In genomic region chr13:24253520-24254150, GRCh38 we compare ENCODE assay signal across 13 cellular contexts. TPM values are rescaled to one million over a fixed set of nuclear protein-coding genes. Genes with fewer than 3 reads are reported as not detected.
A peak's percentile ranks its signal among the peaks of the same experiment; 100 is the strongest.
DNase-seq lines count a peak whose midpoint lies in the region; ATAC-seq and TF ChIP-seq lines count a peak whose summit lies in the region.
"Had no signal": no experiment of that assay in that cellular context is flagged by ENCODE, and none has a peak within 500 bp of the region (broad histone marks: within the 10 kb centered on the region; RNA-seq: fewer than 3 reads in every experiment).

No MANE protein-coding gene starts in this region.

- H3K36me3 ChIP-seq in SJCRH30 (peaks cover 13% of the 10 kb centered on the region; the same call in 1 of the 2 replicates), tibial artery (peaks cover 0 to 16% (median 7%) of the 10 kb centered on the region in 3 donors)

- H3K4me1 ChIP-seq in SJCRH30 (0 out of 2 replicates have a peak, but pooled peaks cover 2% of the 10 kb centered on the region), tibial artery (no peaks in the 10 kb centered on the region)

- H3K9me3 ChIP-seq in AG04450 (ENCODE audit: control insufficient read depth, insufficient read depth, low read length): no peaks in the 10 kb centered on the region
- H3K9me3 ChIP-seq in SJCRH30 (replicated peaks): no peaks in the 10 kb centered on the region; the same call in 1 of the 2 replicates
- no peaks in the 10 kb centered on the region for H3K9me3 ChIP-seq in tibial artery

- TF ChIP-seq CTCF in AG04450 (IDR thresholded peaks at IDR 0.05; ENCODE audit: low read depth, low read length) (no peak), tibial artery (IDR thresholded peaks at IDR 0.05) (no peak)

- H3K9me3 Mint-ChIP-seq in activated naive CD4-positive, alpha-beta T cell treated with anti-CD3 and anti-CD28 coated beads, Interleukin-2, amount 50 U/mL, for 24 hours: no peaks in the 10 kb centered on the region
- no peaks in the 10 kb centered on the region for H3K9me3 Mint-ChIP-seq in naive B cell
- H3K9me3 Mint-ChIP-seq: brain had no signal

- H3K27ac ChIP-seq in AG04450 (ENCODE audit: low read depth, low read length): peak overlapping the region; percentile 73
- no peak overlapping the region for H3K27ac ChIP-seq in SJCRH30
- H3K27ac ChIP-seq in tibial artery: no peak overlapping the region

- ATAC-seq in HG02678 (IDR thresholded peaks at IDR 0.05; ENCODE audit: unreplicated experiment) (peak; percentile 6), naive B cell (ENCODE audit: low read depth in 2 of 2) (no peak), sciatic nerve (no peak)

- no peak overlapping the region for H3K4me3 ChIP-seq in AG04450 (ENCODE audit: low read depth, low read length)
- H3K4me3 ChIP-seq in SJCRH30: no peak overlapping the region
- H3K4me3 ChIP-seq in tibial artery: no peak overlapping the region

- peak overlapping the region; percentile 98 for H3K27ac Mint-ChIP-seq in activated naive CD4-positive, alpha-beta T cell treated with anti-CD3 and anti-CD28 coated beads, Interleukin-2, amount 50 U/mL, for 24 hours
- peak overlapping the region in 3 of 6 donors; percentile 46 to 56 (median 53) for H3K27ac Mint-ChIP-seq in naive B cell

- DNase-seq in AG04450 (ENCODE audit: low read depth, low spot score): no peak
- DNase-seq in naive B cell: no peak
- DNase-seq in SJCRH30: no peak
- no peak for DNase-seq in tibial artery
- DNase-seq in sciatic nerve (ENCODE audit: low spot score): no peak
- no peak for DNase-seq in HPDE6-E6E7 (ENCODE audit: extremely low spot score)
- DNase-seq: H7, left cardiac atrium, NCI-H1048 had no signal

- CTCF ChIA-PET in AG04450 (lab: Charles Lee): interaction anchor here (1.0 kb wide), 1 partner anchor 25 kb away, joined by 3 read pairs; no protein-coding TSS in a partner anchor

- H3K36me3 Mint-ChIP-seq in activated naive CD4-positive, alpha-beta T cell treated with anti-CD3 and anti-CD28 coated beads, Interleukin-2, amount 50 U/mL, for 24 hours: peaks cover 36% of the 10 kb centered on the region
- H3K36me3 Mint-ChIP-seq in naive B cell: no peaks in the 10 kb centered on the region

- H3K27me3 ChIP-seq in AG04450 (ENCODE audit: control insufficient read depth, insufficient read depth, low read length) (no peaks in the 10 kb centered on the region), SJCRH30 (no peaks in the 10 kb centered on the region), tibial artery (no peaks in the 10 kb centered on the region)

- POLR2A ChIA-PET in AG04450 (lab: Yijun Ruan, JAX): no interaction called here

- H3K4me1 Mint-ChIP-seq in activated naive CD4-positive, alpha-beta T cell treated with anti-CD3 and anti-CD28 coated beads, Interleukin-2, amount 50 U/mL, for 24 hours: peaks cover 92% of the 10 kb centered on the region
- H3K4me1 Mint-ChIP-seq in naive B cell: peaks cover 22 to 24% (median 23%) of the 10 kb centered on the region in 3 donors

- peak overlapping the region; percentile 94 for H3K4me3 Mint-ChIP-seq in activated naive CD4-positive, alpha-beta T cell treated with anti-CD3 and anti-CD28 coated beads, Interleukin-2, amount 50 U/mL, for 24 hours
- peak overlapping the region in 5 of 8 donors; percentile 7 to 67 (median 47) for H3K4me3 Mint-ChIP-seq in naive B cell
- H3K4me3 Mint-ChIP-seq: brain had no signal

- no peaks in the 10 kb centered on the region for H3K27me3 Mint-ChIP-seq in activated naive CD4-positive, alpha-beta T cell treated with anti-CD3 and anti-CD28 coated beads, Interleukin-2, amount 50 U/mL, for 24 hours
- H3K27me3 Mint-ChIP-seq in naive B cell: no peaks in the 10 kb centered on the region
- H3K27me3 Mint-ChIP-seq: brain had no signal

- intact Hi-C loops in tibial artery (cut with DNase I; ENCODE audit: low total_unique reads): no loop called here
- intact Hi-C loops in sciatic nerve (cut with DNase I): no loop called here

RNA-seq across cellular contexts. Expression of gene C1QTNF9, which starts 55.7 kb away (rescaled TPM):
- 0.11 and 0.20 TPM in 2 replicates for polyA plus RNA-seq in AG04450 (2011; rRNA removed)
- polyA minus RNA-seq in AG04450 (2011; rRNA and poly(A)+ RNA removed): 0.09 and 0.22 TPM in 2 replicates
- not detected for polyA plus RNA-seq in naive B cell (ENCODE audit: low read depth in 6 of 6)
- 0.05 TPM in 1 of 2 replicates, not detected in the other for total RNA-seq in SJCRH30 (2014; rRNA removed; shearing (Covaris generic))
- 2.4 TPM for total RNA-seq in sciatic nerve
- total RNA-seq: NCI-H460 had no signal
